9 cellular contexts compared by ENCODE assay signal in the genomic region with DNA sequence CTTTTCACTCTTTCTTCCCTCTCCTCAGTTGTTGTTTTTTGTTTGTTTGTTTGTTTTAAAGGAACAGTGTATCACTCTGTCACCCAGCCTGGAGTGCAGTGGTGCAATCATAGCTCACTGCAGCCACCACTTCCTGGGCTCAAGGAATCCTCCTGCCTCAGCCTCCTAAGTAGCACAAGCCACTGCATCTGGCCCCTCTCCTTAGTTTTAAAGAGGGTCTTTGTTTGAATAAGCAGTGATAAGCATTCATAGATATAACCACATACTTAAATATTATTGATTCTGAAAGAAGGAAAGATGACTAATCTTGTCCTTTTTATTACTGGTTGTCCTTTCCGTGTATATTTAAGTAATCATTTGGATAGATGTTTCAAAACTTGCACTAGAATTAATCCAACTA.
"Had no signal": no experiment of that assay in that cellular context is flagged by ENCODE, and none has a peak within 500 bp of the region (broad histone marks: within the 10 kb centered on the region; RNA-seq: fewer than 3 reads in every experiment).

No MANE protein-coding gene starts in this region.

- DNase-seq: activated CD4-positive, CD25-positive, alpha-beta regulatory T cell treated with anti-CD3 and anti-CD28 coated beads, Interleukin-2, amount 50 U/mL, for 72 hours; activated CD8-positive, alpha-beta memory T cell treated with anti-CD3 and anti-CD28 coated beads for 24 hours; activated gamma-delta T cell treated with Interleukin-2 at 50 U/mL for 16 hours; activated T-cell treated with anti-CD3 and anti-CD28 coated beads for 4 hours; dermis blood vessel endothelial cell; head of caudate nucleus; stimulated activated naive B cell treated with anti-CD40 and anti-IgM and Interleukin-4, amounts not matched to agents 10 μg/mL and 1 μg/mL and 100 μg/mL, for 72 hours; T1000; transverse colon had no signal

- H3K27ac Mint-ChIP-seq: stimulated activated naive B cell treated with anti-CD40 and anti-IgM and Interleukin-4, amounts not matched to agents 10 μg/mL and 1 μg/mL and 100 μg/mL, for 72 hours had no signal

- H3K4me3 Mint-ChIP-seq: stimulated activated naive B cell treated with anti-CD40 and anti-IgM and Interleukin-4, amounts not matched to agents 10 μg/mL and 1 μg/mL and 100 μg/mL, for 72 hours had no signal

- ATAC-seq: stimulated activated naive B cell treated with anti-CD40 and anti-IgM and Interleukin-4, amounts not matched to agents 10 μg/mL and 1 μg/mL and 100 μg/mL, for 72 hours had no signal

- H3K27me3 Mint-ChIP-seq: stimulated activated naive B cell treated with anti-CD40 and anti-IgM and Interleukin-4, amounts not matched to agents 10 μg/mL and 1 μg/mL and 100 μg/mL, for 72 hours had no signal

- H3K9me3 Mint-ChIP-seq: stimulated activated naive B cell treated with anti-CD40 and anti-IgM and Interleukin-4, amounts not matched to agents 10 μg/mL and 1 μg/mL and 100 μg/mL, for 72 hours had no signal
